In the genomic region with DNA sequence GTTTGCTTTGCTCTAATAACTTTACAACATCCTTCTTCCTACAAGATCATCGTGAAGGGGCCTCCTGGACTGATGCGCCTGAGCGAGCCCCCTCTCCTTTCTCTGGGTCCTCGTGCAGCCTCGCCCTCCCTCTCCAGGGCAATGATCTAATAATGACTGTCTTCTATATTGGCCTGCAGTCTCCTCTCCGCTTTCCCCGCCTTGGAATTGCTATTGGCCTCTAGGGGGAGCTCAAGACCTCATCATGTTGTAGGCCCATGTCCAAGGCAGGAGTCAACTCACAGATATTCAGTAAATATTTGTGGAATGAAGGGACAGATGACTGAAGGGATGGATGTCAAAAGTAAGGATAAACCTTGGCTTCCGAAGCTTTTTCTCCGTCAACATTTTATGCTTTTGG, we compare ENCODE assay signal across 1 cellular context.
TF ChIP-seq lines count a peak whose summit lies in the region.

No MANE protein-coding gene starts in this region.

TF ChIP-seq in Ishikawa, 13 proteins besides CTCF, POLR2A, EP300 and RAD21 (continued from another document):
- TF ChIP-seq, protein P1, sequence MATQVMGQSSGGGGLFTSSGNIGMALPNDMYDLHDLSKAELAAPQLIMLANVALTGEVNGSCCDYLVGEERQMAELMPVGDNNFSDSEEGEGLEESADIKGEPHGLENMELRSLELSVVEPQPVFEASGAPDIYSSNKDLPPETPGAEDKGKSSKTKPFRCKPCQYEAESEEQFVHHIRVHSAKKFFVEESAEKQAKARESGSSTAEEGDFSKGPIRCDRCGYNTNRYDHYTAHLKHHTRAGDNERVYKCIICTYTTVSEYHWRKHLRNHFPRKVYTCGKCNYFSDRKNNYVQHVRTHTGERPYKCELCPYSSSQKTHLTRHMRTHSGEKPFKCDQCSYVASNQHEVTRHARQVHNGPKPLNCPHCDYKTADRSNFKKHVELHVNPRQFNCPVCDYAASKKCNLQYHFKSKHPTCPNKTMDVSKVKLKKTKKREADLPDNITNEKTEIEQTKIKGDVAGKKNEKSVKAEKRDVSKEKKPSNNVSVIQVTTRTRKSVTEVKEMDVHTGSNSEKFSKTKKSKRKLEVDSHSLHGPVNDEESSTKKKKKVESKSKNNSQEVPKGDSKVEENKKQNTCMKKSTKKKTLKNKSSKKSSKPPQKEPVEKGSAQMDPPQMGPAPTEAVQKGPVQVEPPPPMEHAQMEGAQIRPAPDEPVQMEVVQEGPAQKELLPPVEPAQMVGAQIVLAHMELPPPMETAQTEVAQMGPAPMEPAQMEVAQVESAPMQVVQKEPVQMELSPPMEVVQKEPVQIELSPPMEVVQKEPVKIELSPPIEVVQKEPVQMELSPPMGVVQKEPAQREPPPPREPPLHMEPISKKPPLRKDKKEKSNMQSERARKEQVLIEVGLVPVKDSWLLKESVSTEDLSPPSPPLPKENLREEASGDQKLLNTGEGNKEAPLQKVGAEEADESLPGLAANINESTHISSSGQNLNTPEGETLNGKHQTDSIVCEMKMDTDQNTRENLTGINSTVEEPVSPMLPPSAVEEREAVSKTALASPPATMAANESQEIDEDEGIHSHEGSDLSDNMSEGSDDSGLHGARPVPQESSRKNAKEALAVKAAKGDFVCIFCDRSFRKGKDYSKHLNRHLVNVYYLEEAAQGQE (IDR thresholded peaks at IDR 0.05; ENCODE audit: low read depth), result no peak
- TF ChIP-seq NFIC (IDR thresholded peaks at IDR 0.05) (no peak), CREB1 (IDR thresholded peaks at IDR 0.05; ENCODE audit: low read depth) (no peak), TEAD4 (IDR thresholded peaks at IDR 0.05) (no peak), TCF12 (IDR thresholded peaks at IDR 0.05; ENCODE audit: low read depth) (no peak), TAF1 (IDR thresholded peaks at IDR 0.05; ENCODE audit: low read depth) (no peak)
TF ChIP-seq in Ishikawa: peak in this region for 0.
